2 cellular contexts compared by ENCODE assay signal in the genomic region with DNA sequence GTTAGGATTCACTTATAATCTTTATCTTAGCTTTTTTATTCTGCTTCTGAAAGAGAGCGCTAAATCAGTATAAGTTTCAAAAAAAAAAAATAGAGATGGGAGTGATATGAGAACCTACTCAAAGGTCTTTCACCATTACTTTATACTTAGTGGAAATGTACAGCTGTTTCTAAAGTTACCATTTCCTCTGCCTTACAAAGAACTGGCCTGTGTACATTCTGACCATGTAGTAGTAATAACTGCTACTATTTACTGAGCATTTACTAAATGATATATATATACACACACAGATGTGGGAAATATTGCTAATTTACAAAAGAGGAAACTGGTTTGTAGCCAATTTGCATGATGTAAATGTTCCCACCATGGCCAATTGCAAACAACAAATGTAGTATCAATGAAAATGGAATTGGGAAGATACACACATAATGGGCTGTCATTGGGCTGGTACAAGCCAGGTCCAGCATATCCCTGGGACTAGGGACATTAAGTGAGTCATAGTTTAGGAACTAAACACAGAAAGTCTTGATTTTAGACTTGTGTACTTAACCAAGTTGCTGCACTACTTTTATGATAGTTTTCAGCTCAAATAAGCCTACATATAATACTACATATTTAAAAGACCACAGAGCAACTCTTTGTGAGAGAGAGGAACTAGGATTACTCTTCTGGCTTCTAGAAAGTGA.
TF ChIP-seq lines count a peak whose summit lies in the region.

No MANE protein-coding gene starts in this region.

TF ChIP-seq in IMR-90, 13 proteins besides CTCF, POLR2A, EP300 and RAD21:
- no peak for TF ChIP-seq NFE2L2 (IDR thresholded peaks at IDR 0.05; ENCODE audit: low read depth, low read length)
- no peak for TF ChIP-seq SMC3 (IDR thresholded peaks at IDR 0.05; ENCODE audit: low read depth, low read length)
- TF ChIP-seq, protein P1, sequence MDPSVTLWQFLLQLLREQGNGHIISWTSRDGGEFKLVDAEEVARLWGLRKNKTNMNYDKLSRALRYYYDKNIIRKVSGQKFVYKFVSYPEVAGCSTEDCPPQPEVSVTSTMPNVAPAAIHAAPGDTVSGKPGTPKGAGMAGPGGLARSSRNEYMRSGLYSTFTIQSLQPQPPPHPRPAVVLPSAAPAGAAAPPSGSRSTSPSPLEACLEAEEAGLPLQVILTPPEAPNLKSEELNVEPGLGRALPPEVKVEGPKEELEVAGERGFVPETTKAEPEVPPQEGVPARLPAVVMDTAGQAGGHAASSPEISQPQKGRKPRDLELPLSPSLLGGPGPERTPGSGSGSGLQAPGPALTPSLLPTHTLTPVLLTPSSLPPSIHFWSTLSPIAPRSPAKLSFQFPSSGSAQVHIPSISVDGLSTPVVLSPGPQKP (IDR thresholded peaks at IDR 0.05; ENCODE audit: borderline replicate concordance, low read depth, low read length) = no peak
- no peak for TF ChIP-seq MAZ (IDR thresholded peaks at IDR 0.05; ENCODE audit: borderline replicate concordance, low read depth, low read length)
- TF ChIP-seq BHLHE40 (IDR thresholded peaks at IDR 0.05; ENCODE audit: low read depth, low read length) = no peak
- TF ChIP-seq RFX5 (IDR thresholded peaks at IDR 0.05; ENCODE audit: low read depth, low read length) = no peak
- TF ChIP-seq MXI1 (IDR thresholded peaks at IDR 0.05; ENCODE audit: borderline replicate concordance, low read depth, low read length) = no peak

TF ChIP-seq in K562, 482 proteins besides CTCF, POLR2A, EP300 and RAD21:
- TF ChIP-seq ETV5 (CRISPR knock-in tag; IDR thresholded peaks at IDR 0.05; ENCODE audit: low read depth) (no peak), CC2D1A (IDR thresholded peaks at IDR 0.05) (no peak), BRF1 (IDR thresholded peaks at IDR 0.05; ENCODE audit: borderline replicate concordance, extremely low read depth, insufficient read length) (no peak), HOXB6 (CRISPR knock-in tag; IDR thresholded peaks at IDR 0.05; ENCODE audit: borderline replicate concordance) (no peak), POLR2H (tag; IDR thresholded peaks at IDR 0.05; ENCODE audit: low read depth) (no peak), MCM7 (IDR thresholded peaks at IDR 0.05) (no peak), SNRNP70 (optimal IDR thresholded peaks at IDR 0.05; ENCODE audit: low read depth, low read length) (no peak), ZNF408 (CRISPR knock-in tag; IDR thresholded peaks at IDR 0.05; ENCODE audit: low read depth) (no peak), SAFB (IDR thresholded peaks at IDR 0.05; ENCODE audit: borderline replicate concordance, low read depth, low read length) (no peak), PHF20 (IDR thresholded peaks at IDR 0.05; ENCODE audit: partially characterized antibody) (no peak), CEBPG (CRISPR knock-in tag; IDR thresholded peaks at IDR 0.05) (no peak), CEBPG (tag; conservative IDR thresholded peaks at IDR 0.05 in 1 of 2, IDR thresholded peaks at IDR 0.05 in 1 of 2) (no peak), EZH2 (IDR thresholded peaks at IDR 0.05; ENCODE audit: borderline replicate concordance, low read depth, low read length) (no peak)
